11 cellular contexts compared by ENCODE assay signal in the genomic region with DNA sequence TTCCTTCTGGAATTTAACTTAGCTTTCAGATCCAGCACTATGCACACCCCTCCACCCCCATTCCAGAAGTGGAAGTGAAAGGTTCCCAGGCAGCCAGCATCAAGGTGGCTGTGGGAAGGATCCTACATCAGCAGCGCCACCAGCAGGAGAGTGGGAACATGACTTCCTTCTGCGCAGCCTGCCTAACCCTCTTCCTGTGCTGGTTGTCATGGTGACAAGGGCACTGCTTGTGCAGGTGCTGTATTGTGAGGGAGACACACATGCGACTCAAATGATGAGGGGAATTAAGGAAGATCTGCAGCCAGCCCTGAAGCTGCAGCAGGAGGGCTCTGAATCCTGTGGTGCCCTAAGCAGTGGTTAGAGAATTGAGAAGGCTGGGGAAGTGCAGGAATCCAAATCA.
DNase-seq lines count a peak whose midpoint lies in the region; ATAC-seq and TF ChIP-seq lines count a peak whose summit lies in the region.
"Had no signal": no experiment of that assay in that cellular context is flagged by ENCODE, and none has a peak within 500 bp of the region (broad histone marks: within the 10 kb centered on the region; RNA-seq: fewer than 3 reads in every experiment).

No MANE protein-coding gene starts in this region.

- H3K4me3 Mint-ChIP-seq in neural crest cell: peak overlapping the region; percentile 11
- H3K4me3 Mint-ChIP-seq: activated naive CD8-positive, alpha-beta T cell; naive thymus-derived CD8-positive, alpha-beta T cell had no signal

- H3K9me3 Mint-ChIP-seq in neural crest cell: peaks cover 3% of the 10 kb centered on the region

- H3K27me3 Mint-ChIP-seq in neural crest cell (ENCODE audit: low read depth): no peaks in the 10 kb centered on the region
- H3K27me3 Mint-ChIP-seq: activated naive CD8-positive, alpha-beta T cell; naive thymus-derived CD8-positive, alpha-beta T cell had no signal

- H3K4me1 Mint-ChIP-seq in neural crest cell: peaks cover 45% of the 10 kb centered on the region

- ATAC-seq in HG03196 (IDR thresholded peaks at IDR 0.05; ENCODE audit: unreplicated experiment) (no peak), GM19452 (IDR thresholded peaks at IDR 0.05; ENCODE audit: unreplicated experiment) (no peak)
- ATAC-seq: HCT116; naive thymus-derived CD8-positive, alpha-beta T cell had no signal

- peak overlapping the region; percentile 21 for H3K27ac Mint-ChIP-seq in neural crest cell (ENCODE audit: unreplicated experiment)
- H3K27ac Mint-ChIP-seq: activated naive CD8-positive, alpha-beta T cell; naive thymus-derived CD8-positive, alpha-beta T cell had no signal

- H3K36me3 Mint-ChIP-seq in neural crest cell (ENCODE audit: low read depth): peaks cover 2% of the 10 kb centered on the region
- H3K36me3 Mint-ChIP-seq: activated naive CD8-positive, alpha-beta T cell; naive thymus-derived CD8-positive, alpha-beta T cell had no signal

- TF ChIP-seq CTCF in GM12875 (IDR thresholded peaks at IDR 0.05; ENCODE audit: borderline replicate concordance, insufficient read depth, low read depth, low read length) (0 out of 2 replicates have a peak, but pooled peaks have one; percentile 35), neural crest cell (conservative IDR thresholded peaks at IDR 0.05) (peak; percentile 64)

- H3K4me3 ChIP-seq in GM12875 (ENCODE audit: low read depth, low read length): no peak overlapping the region

- DNase-seq in NCI-H146 (lab: John Stamatoyannopoulos, UW) (peak; percentile 64), astrocyte of the hippocampus (ENCODE audit: low read depth, low spot score) (peak; percentile 10), neural crest cell (ENCODE audit: low read depth, low spot score) (peak; percentile 66), NCI-H345 (lab: John Stamatoyannopoulos, UW) (no peak), HCEC 1CT (no peak)
- DNase-seq: naive thymus-derived CD8-positive, alpha-beta T cell had no signal

Comparison
In these comparisons a context has a peak if more than half of its experiments do, and no peak if none do; other contexts are left out.
1. DNase-seq: peak in NCI-H146 (single experiment), astrocyte of the hippocampus (single experiment) and neural crest cell (single experiment); none in NCI-H345 (single experiment) and HCEC 1CT (single experiment).